Comparison of ENCODE assay signal across 13 cellular contexts in genomic region chr7:138662066-138663061, GRCh38. TPM values are rescaled to one million over a fixed set of nuclear protein-coding genes. Genes with fewer than 3 reads are reported as not detected.
"Had no signal": no experiment of that assay in that cellular context is flagged by ENCODE, and none has a peak within 500 bp of the region (broad histone marks: within the 10 kb centered on the region; RNA-seq: fewer than 3 reads in every experiment).

No MANE protein-coding gene starts in this region.

- H3K36me3 ChIP-seq: esophagus muscularis mucosa, left ventricle myocardium inferior had no signal

- H3K4me3 ChIP-seq: esophagus muscularis mucosa, left ventricle myocardium inferior had no signal

- H3K4me1 ChIP-seq: left ventricle myocardium inferior had no signal

- H3K9me3 ChIP-seq: esophagus muscularis mucosa, left ventricle myocardium inferior had no signal

- ATAC-seq: activated CD4-positive, alpha-beta T cell treated with anti-CD3 and anti-CD28 coated beads for 36 hours had no signal

- H3K27ac ChIP-seq: esophagus muscularis mucosa, left ventricle myocardium inferior had no signal

- DNase-seq: activated CD4-positive, alpha-beta memory T cell treated with anti-CD3 and anti-CD28 coated beads, Interleukin-2, amount 10 ng/mL, durations not matched to agents 7 days and 5 days; activated CD4-positive, alpha-beta T cell treated with anti-CD3 and anti-CD28 coated beads for 36 hours; activated gamma-delta T cell; activated T-cell treated with anti-CD3 and anti-CD28 coated beads, Interleukin-2, amount 50 U/mL, for 48 hours; amygdala; left ventricle myocardium inferior; stimulated activated CD4-positive, alpha-beta T cell treated with anti-CD3 and anti-CD28 coated beads, Interleukin-4, amount 100 ng/mL, for 1 hour; stimulated activated CD8-positive, alpha-beta memory T cell treated with anti-CD3 and anti-CD28 coated beads, Interleukin-4, amount 100 ng/mL, for 48 hours had no signal

RNA-seq across cellular contexts. Expression of gene SVOPL, which starts 38.8 kb away (rescaled TPM):
- total RNA-seq: activated CD4-positive, alpha-beta memory T cell treated with anti-CD3 and anti-CD28 coated beads, Interleukin-2, amount 10 ng/mL, durations not matched to agents 7 days and 5 days; activated CD4-positive, alpha-beta T cell treated with anti-CD3 and anti-CD28 coated beads for 36 hours; chondrocyte; dermis microvascular lymphatic vessel endothelial cell; esophagus muscularis mucosa; fibroblast of villous mesenchyme; left ventricle myocardium inferior; myocyte had no signal
